1 cellular context compared by ENCODE assay signal in the genomic region with DNA sequence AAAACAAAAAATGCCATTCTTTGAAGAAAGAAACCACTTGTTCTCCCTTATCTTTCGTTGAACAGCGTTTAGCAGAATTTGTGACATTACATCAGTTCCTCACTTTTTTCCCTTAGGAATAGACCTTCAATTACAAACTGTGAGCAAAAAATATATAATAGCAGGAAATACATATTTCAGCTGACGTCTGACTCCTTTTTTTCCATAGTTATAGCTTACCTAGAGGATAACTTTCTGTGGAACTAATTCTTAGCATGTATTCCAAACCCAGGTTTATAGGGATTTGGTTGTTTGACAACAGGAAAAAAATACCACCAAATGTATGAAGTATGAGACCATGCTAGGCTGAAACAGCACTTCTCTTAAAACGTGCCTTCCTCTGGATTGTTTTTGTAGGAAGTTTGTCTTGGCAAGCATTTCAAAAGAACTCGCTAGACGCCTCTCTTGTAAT.
TF ChIP-seq lines count a peak whose summit lies in the region.

No MANE protein-coding gene starts in this region.

TF ChIP-seq in HEK293, 187 proteins besides CTCF, POLR2A, EP300 and RAD21:
- TF ChIP-seq IKZF3 (tag by site-specific recombination; IDR thresholded peaks at IDR 0.05) (peak; percentile 61; the same call in 1 of the 2 replicates), ZNF585B (tag by site-specific recombination; IDR thresholded peaks at IDR 0.05) (no peak), FEZF1 (tag by site-specific recombination; IDR thresholded peaks at IDR 0.05) (peak; percentile 65), ZNF48 (tag by site-specific recombination; IDR thresholded peaks at IDR 0.05) (no peak), PRDM6 (tag by site-specific recombination; IDR thresholded peaks at IDR 0.05) (peak; percentile 97), ZSCAN30 (tag by site-specific recombination; IDR thresholded peaks at IDR 0.05) (peak; percentile 52; the same call in 1 of the 2 replicates), ZNF350 (tag by site-specific recombination; IDR thresholded peaks at IDR 0.05) (no peak), TCF7L2 (IDR thresholded peaks at IDR 0.05; ENCODE audit: borderline replicate concordance, low read depth, low read length) (peak; percentile 78), ZBTB11 (tag by site-specific recombination; conservative IDR thresholded peaks at IDR 0.05; ENCODE audit: low read depth) (no peak), OSR2 (tag by site-specific recombination; IDR thresholded peaks at IDR 0.05) (peak; percentile 55; the same call in 1 of the 2 replicates)
- TF ChIP-seq, protein P1, sequence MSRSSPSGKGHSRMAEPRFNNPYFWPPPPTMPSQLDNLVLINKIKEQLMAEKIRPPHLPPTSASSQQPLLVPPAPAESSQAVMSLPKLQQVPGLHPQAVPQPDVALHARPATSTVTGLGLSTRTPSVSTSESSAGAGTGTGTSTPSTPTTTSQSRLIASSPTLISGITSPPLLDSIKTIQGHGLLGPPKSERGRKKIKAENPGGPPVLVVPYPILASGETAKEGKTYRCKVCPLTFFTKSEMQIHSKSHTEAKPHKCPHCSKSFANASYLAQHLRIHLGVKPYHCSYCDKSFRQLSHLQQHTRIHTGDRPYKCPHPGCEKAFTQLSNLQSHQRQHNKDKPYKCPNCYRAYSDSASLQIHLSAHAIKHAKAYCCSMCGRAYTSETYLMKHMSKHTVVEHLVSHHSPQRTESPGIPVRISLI (tag by site-specific recombination; IDR thresholded peaks at IDR 0.05), result peak; percentile 83; the same call in 1 of the 2 replicates
